Comparison of ENCODE assay signal across 26 cellular contexts in genomic region chr20:39553120-39553519, GRCh38.
"Had no signal": no experiment of that assay in that cellular context is flagged by ENCODE, and none has a peak within 500 bp of the region (broad histone marks: within the 10 kb centered on the region; RNA-seq: fewer than 3 reads in every experiment).

No MANE protein-coding gene starts in this region.

- ATAC-seq: stimulated activated effector memory CD8-positive, alpha-beta T cell treated with anti-CD3 and anti-CD28 coated beads, Interleukin-12 subunit alpha, Interleukin-12 subunit beta, amount 100 ng/mL, for 72 hours; stimulated activated memory B cell treated with anti-CD40 and anti-IgM and Interleukin-4, amounts not matched to agents 10 μg/mL and 1 μg/mL and 100 μg/mL, for 72 hours; stimulated activated naive B cell treated with anti-CD40 and anti-IgM and Interleukin-4, amounts not matched to agents 10 μg/mL and 1 μg/mL and 100 μg/mL, for 72 hours; stimulated activated naive CD8-positive, alpha-beta T cell treated with anti-CD3 and anti-CD28 coated beads, Interleukin-15, amount 100 ng/mL, for 72 hours; stimulated activated naive CD8-positive, alpha-beta T cell treated with anti-CD3 and anti-CD28 coated beads, Interleukin-15, Interleukin-2, amounts not matched to agents 100 U/mL and 50 U/mL, for 24 hours; upper lobe of right lung had no signal

- H3K4me1 ChIP-seq: stomach, testis, thyroid gland, tibial artery, tibial nerve, transverse colon, upper lobe of right lung, uterus, vagina had no signal

- H3K9me3 ChIP-seq: suprapubic skin, testis, thoracic aorta, thyroid gland, upper lobe of left lung, upper lobe of right lung, uterus, vagina had no signal

- H3K36me3 ChIP-seq: stomach, suprapubic skin, thoracic aorta, thyroid gland, tibial artery, tibial nerve, transverse colon, upper lobe of left lung, upper lobe of right lung, uterus, vagina had no signal

- H3K27ac ChIP-seq: stomach, suprapubic skin, testis, thoracic aorta, thyroid gland, tibial artery, tibial nerve, transverse colon, upper lobe of left lung, upper lobe of right lung, uterus, vagina had no signal

- DNase-seq: stimulated activated CD4-positive, alpha-beta T cell treated with anti-CD3 and anti-CD28 coated beads, Interleukin-2, amount 100 ng/mL, for 48 hours; stimulated activated CD4-positive, alpha-beta T cell treated with anti-CD3 and anti-CD28 coated beads, Interleukin-4, amount 100 ng/mL, for 1 hour; stimulated activated CD4-positive, alpha-beta T cell treated with anti-CD3 and anti-CD28 coated beads, Interleukin-4, amount 100 ng/mL, for 24 hours; stimulated activated CD4-positive, alpha-beta T cell treated with anti-CD3 and anti-CD28 coated beads, Interleukin-4, amount 100 ng/mL, for 4 hours; stimulated activated CD8-positive, alpha-beta memory T cell treated with anti-CD3 and anti-CD28 coated beads, Interleukin-4, amount 100 ng/mL, for 48 hours; stimulated activated naive B cell treated with anti-CD40 and anti-IgM and Interleukin-4, amounts not matched to agents 10 μg/mL and 1 μg/mL and 100 μg/mL, for 72 hours; stimulated activated naive CD4-positive, alpha-beta T cell; stimulated activated naive CD4-positive, alpha-beta T cell treated with Interleukin-2 at 50 U/mL for 16 hours; stimulated activated naive CD8-positive, alpha-beta T cell treated with anti-CD3 and anti-CD28 coated beads, Interleukin-15, amount 100 ng/mL, for 72 hours; stimulated activated naive CD8-positive, alpha-beta T cell treated with anti-CD3 and anti-CD28 coated beads, Interleukin-15, Interleukin-2, amounts not matched to agents 100 U/mL and 50 U/mL, for 24 hours; stomach; substantia nigra; testis; thyroid gland; tibial artery; transverse colon; trophoblast cell; upper lobe of left lung; upper lobe of right lung; uterus had no signal

- H3K4me3 ChIP-seq: stomach, suprapubic skin, testis, thoracic aorta, thyroid gland, tibial artery, tibial nerve, transverse colon, upper lobe of left lung, upper lobe of right lung, uterus, vagina had no signal

- H3K27me3 ChIP-seq: suprapubic skin, testis, thyroid gland, tibial artery, tibial nerve, transverse colon, upper lobe of left lung, upper lobe of right lung, uterus, vagina had no signal
